In genomic region chr2:188320861-188321260, GRCh38 we compare ENCODE assay signal across 16 cellular contexts. TPM values are rescaled to one million over a fixed set of nuclear protein-coding genes. Genes with fewer than 3 reads are reported as not detected.
DNase-seq lines count a peak whose midpoint lies in the region; FAIRE-seq and TF ChIP-seq lines count a peak whose summit lies in the region.
"Had no signal": no experiment of that assay in that cellular context is flagged by ENCODE, and none has a peak within 500 bp of the region (broad histone marks: within the 10 kb centered on the region; RNA-seq: fewer than 3 reads in every experiment).

No MANE protein-coding gene starts in this region.

- CTCF ChIA-PET in endothelial cell of umbilical vein (lab: Charles Lee), result no interaction called here

- BruUV-seq in endothelial cell of umbilical vein (replicated peaks; lab: Mats Ljungman, UMichigan), result no TSS peak

- H3K27me3 ChIP-seq in endothelial cell of umbilical vein (ENCODE audit: control insufficient read depth in 2 of 2, insufficient read depth in 2 of 2, low read length in 2 of 2), result no peaks in the 10 kb centered on the region
- H3K27me3 ChIP-seq: BLaER1 had no signal

- H3K27ac Mint-ChIP-seq in HFFc6, result no peak overlapping the region
- H3K27ac Mint-ChIP-seq: CD4-positive, alpha-beta memory T cell had no signal

- TF ChIP-seq POLR2A in endothelial cell of umbilical vein (IDR thresholded peaks at IDR 0.05; ENCODE audit: low read depth, low read length), result no peak

- FAIRE-seq in endothelial cell of umbilical vein (lab: Jason Lieb, UNC), result no peak
- FAIRE-seq: A549, GM12878 had no signal

- H3K9me3 Mint-ChIP-seq in HFFc6, result no peaks in the 10 kb centered on the region

- no peaks in the 10 kb centered on the region for H3K9me3 ChIP-seq in endothelial cell of umbilical vein (replicated peaks; ENCODE audit: control insufficient read depth, insufficient read depth, low read length)
- H3K9me3 ChIP-seq: A549, BLaER1 had no signal

- POLR2A ChIA-PET in endothelial cell of umbilical vein (lab: Charles Lee), result no interaction called here

- peak overlapping the region; percentile 31 for H3K9ac ChIP-seq in endothelial cell of umbilical vein (replicated peaks; ENCODE audit: extremely low read depth, insufficient read depth, low read length)
- H3K9ac ChIP-seq: BLaER1, GM23248 had no signal

- no peaks in the 10 kb centered on the region for H3K9me1 ChIP-seq in endothelial cell of umbilical vein (replicated peaks; ENCODE audit: control insufficient read depth, extremely low read depth, insufficient read depth, low read length)

- H3K4me1 Mint-ChIP-seq in HFFc6 (ENCODE audit: low read depth), result peaks cover 94% of the 10 kb centered on the region
- H3K4me1 Mint-ChIP-seq: CD14-positive monocyte; CD4-positive, alpha-beta memory T cell had no signal

- H3K27me3 Mint-ChIP-seq in HFFc6 (ENCODE audit: insufficient read depth), result no peaks in the 10 kb centered on the region; the same call in 1 of the 2 replicates
- H3K27me3 Mint-ChIP-seq: CD4-positive, alpha-beta memory T cell had no signal

- H2AFZ ChIP-seq in endothelial cell of umbilical vein (ENCODE audit: low read depth, low read length), result no peak overlapping the region
- H2AFZ ChIP-seq: GM23248 had no signal

- intact Hi-C loops in endothelial cell of umbilical vein (cut with micrococcal nuclease), result loop anchor here (2.0 to 5.0 kb wide), 2 partner anchors 60 to 444 kb away; no protein-coding TSS in a partner anchor

- H3K4me1 ChIP-seq in endothelial cell of umbilical vein (ENCODE audit: control insufficient read depth, extremely low read depth, insufficient read depth, low read length), result peaks cover 85% of the 10 kb centered on the region
- H3K4me1 ChIP-seq: BLaER1 had no signal

- dilution Hi-C loops in endothelial cell of umbilical vein (cut with MboI; ENCODE audit: extremely low pct_ligation_motif_present, low sequenced_read_pairs), result no loop called here

- H3K79me2 ChIP-seq in endothelial cell of umbilical vein (ENCODE audit: control insufficient read depth, insufficient read depth, low read length), result peaks cover 33% of the 10 kb centered on the region

- H3K4me2 ChIP-seq in endothelial cell of umbilical vein (ENCODE audit: insufficient read depth, low read length), result peak overlapping the region; percentile 67
- H3K4me2 ChIP-seq: A549, BLaER1 had no signal

- H3K4me3 Mint-ChIP-seq in HFFc6, result peak overlapping the region; percentile 15; the same call in 1 of the 2 replicates
- H3K4me3 Mint-ChIP-seq: CD14-positive monocyte; CD4-positive, alpha-beta memory T cell had no signal

- H3K36me3 Mint-ChIP-seq in HFFc6 (ENCODE audit: low read depth), result peaks cover 31% of the 10 kb centered on the region
- H3K36me3 Mint-ChIP-seq: CD14-positive monocyte; CD4-positive, alpha-beta memory T cell had no signal

- TF ChIP-seq CTCF in HFFc6 (IDR thresholded peaks at IDR 0.05) (no peak), endothelial cell of umbilical vein (IDR thresholded peaks at IDR 0.05; ENCODE audit: extremely low read depth in 1 of 2, insufficient read depth in 1 of 2, low read depth in 1 of 2, low read length in 2 of 2) (no peak), GM10266 (IDR thresholded peaks at IDR 0.05; ENCODE audit: control insufficient read depth, insufficient read depth, low read depth, missing control alignments) (no peak)

- peak; percentile 42 for DNase-seq in ELR (ENCODE audit: low read depth)
- no peak for DNase-seq in HFFc6
- DNase-seq in endothelial cell of umbilical vein (ENCODE audit: low read depth, low spot score), result peak; percentile 64
- no peak for DNase-seq in GM10266 (ENCODE audit: extremely low spot score)
- no peak for DNase-seq in SIG-M5 treated with dmso at 0.1 percent for 504 hours (lab: John Stamatoyannopoulos, UW; ENCODE audit: unreplicated experiment)
- DNase-seq in T-helper 1 cell, result no peak
- DNase-seq: CD4-positive, alpha-beta memory T cell; DMS153; DMS79; GF-D8; GM23248; KG1 had no signal

- H3K4me3 ChIP-seq in endothelial cell of umbilical vein (replicated peaks in 1 of 3; ENCODE audit: insufficient read depth in 1 of 3, low read depth in 1 of 3, low read length in 3 of 3), result no peak overlapping the region
- H3K4me3 ChIP-seq: A549, BLaER1, GM12878, GM23248 had no signal

- H3K36me3 ChIP-seq in endothelial cell of umbilical vein (ENCODE audit: control insufficient read depth in 2 of 2, extremely low read depth in 1 of 2, insufficient read depth in 2 of 2, low read length in 2 of 2), result no peaks in the 10 kb centered on the region
- H3K36me3 ChIP-seq: BLaER1 had no signal

- H3K27ac ChIP-seq in endothelial cell of umbilical vein (ENCODE audit: insufficient read depth, low read depth, low read length), result peak overlapping the region; percentile 84
- H3K27ac ChIP-seq: BLaER1, GM23248 had no signal

- H4K20me1 ChIP-seq in endothelial cell of umbilical vein (replicated peaks; ENCODE audit: control insufficient read depth, extremely low read depth, insufficient read depth, low read length), result no peaks in the 10 kb centered on the region
- H4K20me1 ChIP-seq: BLaER1 had no signal

TF ChIP-seq in endothelial cell of umbilical vein, 7 proteins besides CTCF, POLR2A, EP300 and RAD21:
- TF ChIP-seq POLR2AphosphoS5 (IDR thresholded peaks at IDR 0.05; ENCODE audit: insufficient read depth, low read depth, low read length) (no peak), JUN (IDR thresholded peaks at IDR 0.05; ENCODE audit: borderline replicate concordance, insufficient read depth, insufficient read length, low read depth) (peak; percentile 75), FOS (IDR thresholded peaks at IDR 0.05; ENCODE audit: borderline replicate concordance, insufficient read depth, low read length) (peak; percentile 31)

RNA-seq across cellular contexts. Expression of gene GULP1, which starts 29.2 kb away (rescaled TPM):
- 10 to 100 TPM; 33.3 to 76.1 (median 63.9) TPM for total RNA-seq in HFFc6 (2021; fragmentation: NEBNext Ultra II Directional; extraction: Animal tissue kit (Norgen Biotek cat#: 25700))
- total RNA-seq in endothelial cell of umbilical vein, result 43.0 and 53.8 TPM in 2 replicates
- polyA plus RNA-seq in endothelial cell of umbilical vein, result 24.4 and 24.7 TPM in 2 replicates
- polyA plus RNA-seq in endothelial cell of umbilical vein (2011; cell fraction: cytosol; rRNA removed), result 28.6 and 29.3 TPM in 2 replicates
- polyA plus RNA-seq in endothelial cell of umbilical vein (2011; cell fraction: nucleus; rRNA removed), result 38.7 and 44.8 TPM in 2 replicates
- 27.3 and 33.7 TPM in 2 replicates for polyA plus RNA-seq in endothelial cell of umbilical vein (2012)
- 54.1 and 69.8 TPM in 2 replicates for polyA minus RNA-seq in endothelial cell of umbilical vein
- not detected for polyA minus RNA-seq in endothelial cell of umbilical vein (2011; cell fraction: cytosol; rRNA and poly(A)+ RNA removed)
- 128 and 148 TPM in 2 replicates for polyA minus RNA-seq in endothelial cell of umbilical vein (2011; cell fraction: nucleus; rRNA and poly(A)+ RNA removed)
- total RNA-seq: CD4-positive, alpha-beta memory T cell had no signal
- polyA plus RNA-seq: CD14-positive monocyte; CD4-positive, alpha-beta memory T cell had no signal

Comparison
In these comparisons a context has a peak if more than half of its experiments do, and no peak if none do; other contexts are left out.
1. DNase-seq: peak in ELR (single experiment) and endothelial cell of umbilical vein (single experiment); none in HFFc6 (single experiment), GM10266 (single experiment), SIG-M5 treated with dmso at 0.1 percent for 504 hours (single experiment) and T-helper 1 cell (0 of 5).